Comparison of ENCODE assay signal across 14 cellular contexts in genomic region chr1:162443906-162444305, GRCh38. TPM values are rescaled to one million over a fixed set of nuclear protein-coding genes. Genes with fewer than 3 reads are reported as not detected.
"Had no signal": no experiment of that assay in that cellular context is flagged by ENCODE, and none has a peak within 500 bp of the region (broad histone marks: within the 10 kb centered on the region; RNA-seq: fewer than 3 reads in every experiment).

No MANE protein-coding gene starts in this region.

- H3K9me3 ChIP-seq: breast epithelium, pancreas had no signal

- H3K27ac ChIP-seq: breast epithelium, pancreas had no signal

- H3K27me3 ChIP-seq: breast epithelium had no signal

- H3K36me3 ChIP-seq: breast epithelium, pancreas had no signal

- H3K36me3 Mint-ChIP-seq: type B pancreatic cell had no signal

- H3K27ac Mint-ChIP-seq: type B pancreatic cell had no signal

- H3K4me3 Mint-ChIP-seq: stimulated activated naive CD8-positive, alpha-beta T cell treated with anti-CD3 and anti-CD28 coated beads, Interleukin-15, amount 100 ng/mL, for 72 hours; type B pancreatic cell had no signal

- FAIRE-seq: keratinocyte, pancreas had no signal

- H3K4me3 ChIP-seq: breast epithelium, pancreas had no signal

- H3K9me3 Mint-ChIP-seq: stimulated activated naive CD8-positive, alpha-beta T cell treated with anti-CD3 and anti-CD28 coated beads, Interleukin-15, amount 100 ng/mL, for 72 hours; type B pancreatic cell had no signal

- DNase-seq: activated CD4-positive, alpha-beta T cell treated with anti-CD3 and anti-CD28 coated beads, Interleukin-2, amount 50 U/mL, for 1 hour; activated CD8-positive, alpha-beta memory T cell treated with anti-CD3 and anti-CD28 coated beads for 24 hours; activated naive CD4-positive, alpha-beta T cell treated with Interleukin-2 at 50 U/mL for 16 hours; aorta; hippocampal formation; pancreas; stimulated activated naive CD8-positive, alpha-beta T cell treated with anti-CD3 and anti-CD28 coated beads, Interleukin-15, amount 100 ng/mL, for 72 hours; T-helper 9 cell had no signal

- H3K4me1 ChIP-seq: breast epithelium, pancreas had no signal

RNA-seq across cellular contexts. Expression of gene SH2D1B, which starts 32.0 kb away (rescaled TPM):
- total RNA-seq: chondrocyte, lung microvascular endothelial cell, temporal lobe had no signal
- polyA plus RNA-seq: keratinocyte, pancreas had no signal
